In genomic region chr15:61051570-61052031, GRCh38 we compare ENCODE assay signal across 8 cellular contexts.
DNase-seq lines count a peak whose midpoint lies in the region; ATAC-seq and TF ChIP-seq lines count a peak whose summit lies in the region.

No MANE protein-coding gene starts in this region.

- peaks cover 9% of the 10 kb centered on the region for H3K4me1 ChIP-seq in RWPE2 (ENCODE audit: insufficient read depth, poor library complexity, severe bottlenecking)

- no peaks in the 10 kb centered on the region for H3K36me3 ChIP-seq in RWPE2 (ENCODE audit: low read depth)

- peak; percentile 87 for ATAC-seq in RWPE2 (ENCODE audit: low read depth)
- no peak for ATAC-seq in GM21825 (IDR thresholded peaks at IDR 0.05; ENCODE audit: unreplicated experiment)
- no peak for ATAC-seq in GM21390 (IDR thresholded peaks at IDR 0.05; ENCODE audit: unreplicated experiment)

- no peak overlapping the region for H3K4me3 ChIP-seq in RWPE2 (ENCODE audit: severe bottlenecking)
- H3K4me3 ChIP-seq in foreskin fibroblast (ENCODE audit: low read depth in 1 of 2, low read length in 2 of 2) = no peak overlapping the region

- DNase-seq in HCEC 1CT (peak; percentile 73), RWPE2 (ENCODE audit: low spot score) (no peak), foreskin fibroblast (peak; percentile 66 to 86), pons (ENCODE audit: low spot score) (peak; percentile 54), DMS114 treated with DMSO at 0.1 percent for 48 hours (lab: John Stamatoyannopoulos, UW; ENCODE audit: unreplicated experiment) (no peak)
- DNase-seq in activated T-cell treated with anti-CD3 and anti-CD28 coated beads, Interleukin-2, amount 50 U/mL, for 48 hours = no peak

- H3K27me3 ChIP-seq in RWPE2 (ENCODE audit: insufficient read depth, poor library complexity, severe bottlenecking) = no peaks in the 10 kb centered on the region

- no peaks in the 10 kb centered on the region for H3K9me3 ChIP-seq in RWPE2 (ENCODE audit: severe bottlenecking)

- peak; percentile 84 for TF ChIP-seq CTCF in RWPE2 (IDR thresholded peaks at IDR 0.05; ENCODE audit: poor library complexity, severe bottlenecking)
- peak; percentile 87 for TF ChIP-seq CTCF in foreskin fibroblast (IDR thresholded peaks at IDR 0.05; ENCODE audit: low read depth, low read length)

- no peak overlapping the region for H3K27ac ChIP-seq in RWPE2 (ENCODE audit: poor library complexity, severe bottlenecking)

Comparison
In these comparisons a context has a peak if more than half of its experiments do, and no peak if none do; other contexts are left out.
1. DNase-seq: peak in HCEC 1CT (single experiment), foreskin fibroblast (2 of 2) and pons (single experiment); none in RWPE2 (single experiment), DMS114 treated with DMSO at 0.1 percent for 48 hours (single experiment) and activated T-cell treated with anti-CD3 and anti-CD28 coated beads, Interleukin-2, amount 50 U/mL, for 48 hours (0 of 2).